22 cellular contexts compared by ENCODE assay signal in the genomic region with DNA sequence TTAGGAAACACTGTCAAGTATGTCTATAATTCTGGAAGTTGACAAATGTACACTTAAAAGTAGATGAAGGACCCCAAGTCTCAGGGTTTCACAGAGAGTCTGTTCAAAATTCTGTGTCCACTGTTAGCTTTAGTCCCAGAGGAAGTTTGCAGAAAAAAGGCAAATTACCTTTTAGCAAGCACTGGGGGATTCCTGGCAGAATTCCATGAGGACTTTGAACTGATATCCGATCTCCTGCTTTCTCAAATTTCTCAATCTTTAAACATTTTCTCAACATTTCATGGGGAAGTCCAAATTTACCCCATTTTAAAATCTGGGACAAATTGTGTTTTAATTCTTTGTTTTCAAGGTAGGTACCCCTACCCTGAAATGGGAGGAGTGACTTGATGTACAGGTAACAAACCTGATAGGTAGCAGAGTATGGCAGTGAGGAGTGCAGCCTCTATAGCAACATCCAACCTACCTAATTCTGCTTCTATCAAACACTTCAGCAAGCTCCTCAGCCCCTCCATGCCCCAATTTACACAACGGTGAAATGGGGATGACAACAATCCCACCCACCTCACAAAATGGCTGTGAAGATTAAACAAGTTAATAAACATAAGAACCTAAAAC.
DNase-seq lines count a peak whose midpoint lies in the region; ATAC-seq, FAIRE-seq and TF ChIP-seq lines count a peak whose summit lies in the region.
"Had no signal": no experiment of that assay in that cellular context is flagged by ENCODE, and none has a peak within 500 bp of the region (broad histone marks: within the 10 kb centered on the region; RNA-seq: fewer than 3 reads in every experiment).

No MANE protein-coding gene starts in this region.

- no peak overlapping the region for H2AFZ ChIP-seq in HepG2 (ENCODE audit: low read length)
- H2AFZ ChIP-seq: GM23248 had no signal

- no peak for ATAC-seq in HepG2
- ATAC-seq: A549, GM12878 had no signal

- no peaks in the 10 kb centered on the region for H3K9me3 ChIP-seq in liver (ENCODE audit: control insufficient read depth in 4 of 4, low read length in 3 of 4)
- H3K9me3 ChIP-seq in HepG2 (ENCODE audit: low read length) = no peaks in the 10 kb centered on the region
- H3K9me3 ChIP-seq: A549 had no signal

- H3K4me1 ChIP-seq in liver (ENCODE audit: control insufficient read depth in 4 of 4, insufficient read depth in 4 of 4, low read length in 3 of 4) (peaks cover 0 to 6% (median 2%) of the 10 kb centered on the region in 4 donors), HepG2 (ENCODE audit: insufficient read depth, low read length) (no peaks in the 10 kb centered on the region)
- H3K4me1 ChIP-seq: A549 had no signal

- TF ChIP-seq CTCF in liver (IDR thresholded peaks at IDR 0.05; ENCODE audit: low read depth, low read length, missing input control) (no peak), HepG2 (CRISPR knock-in tag; IDR thresholded peaks at IDR 0.05) (no peak)

- TF ChIP-seq POLR2A in HepG2 (IDR thresholded peaks at IDR 0.05; ENCODE audit: insufficient read depth in 1 of 2, low read depth in 2 of 2, low read length in 2 of 2) = no peak

- no TSS peak for BruUV-seq in HepG2 (replicated peaks; lab: Mats Ljungman, UMichigan)

- H3K79me2 ChIP-seq in HepG2 (ENCODE audit: insufficient read depth, low read length) = no peaks in the 10 kb centered on the region

- H3K27me3 ChIP-seq in liver (ENCODE audit: control insufficient read depth in 4 of 4, insufficient read depth in 4 of 4, low read length in 3 of 4) = no peaks in the 10 kb centered on the region
- H3K27me3 ChIP-seq in HepG2 (ENCODE audit: control insufficient read depth in 1 of 2, insufficient read depth in 2 of 2, low read length in 2 of 2) = no peaks in the 10 kb centered on the region

- no peak for FAIRE-seq in HepG2 (lab: Jason Lieb, UNC)
- FAIRE-seq: A549, GM12878, GM19239, H1 had no signal

- WGBS in liver = 38% methylated on average over 2 of the region's 2 CpGs
- 6% methylated on average over 2 of the region's 2 CpGs for WGBS in HepG2 (ENCODE audit: low lambda C conversion rate)

- TF ChIP-seq RAD21 in liver (IDR thresholded peaks at IDR 0.05) (peak in 1 of 2 donors; percentile 32), HepG2 (CRISPR knock-in tag; IDR thresholded peaks at IDR 0.05) (no peak)

- TF ChIP-seq EP300 in HepG2 (IDR thresholded peaks at IDR 0.05; ENCODE audit: low read depth in 2 of 2, low read length in 2 of 2) (no peak), HepG2 (CRISPR knock-in tag; IDR thresholded peaks at IDR 0.05; ENCODE audit: borderline replicate concordance) (no peak)

- in situ Hi-C loops in HepG2 (cut with HindIII; ENCODE audit: extremely low pct_ligation_motif_present, low pct_unique_long_range_greater_than_20kb) = no loop called here

- H3K4me3 ChIP-seq in liver (ENCODE audit: low read depth in 1 of 3, low read length in 3 of 3) (no peak overlapping the region), HepG2 (replicated peaks in 1 of 3; ENCODE audit: insufficient read depth in 1 of 3, low read depth in 2 of 3, low read length in 3 of 3) (no peak overlapping the region)
- H3K4me3 ChIP-seq: A549, GM12878, GM23248 had no signal

- intact Hi-C loops in HepG2 (cut with micrococcal nuclease; ENCODE audit: unreplicated experiment) = no loop called here

- H3K9ac ChIP-seq in liver (ENCODE audit: low read depth in 1 of 2, low read length in 2 of 2) (no peak overlapping the region), HepG2 (ENCODE audit: insufficient read depth, low read depth, low read length) (no peak overlapping the region)
- H3K9ac ChIP-seq: GM23248 had no signal

- DNase-seq in NCI-H146 (lab: John Stamatoyannopoulos, UW) (peak; percentile 10), NCI-H146 treated with DMSO at 0.1 percent for 48 hours (lab: John Stamatoyannopoulos, UW; ENCODE audit: unreplicated experiment) (no peak), HepG2 (ENCODE audit: low spot score) (no peak), NCI-H2171 treated with DMSO at 0.1 percent for 48 hours (lab: John Stamatoyannopoulos, UW) (peak; percentile 15), SKM-1 (lab: John Stamatoyannopoulos, UW; ENCODE audit: unreplicated experiment) (no peak)
- DNase-seq in NK-92 treated with Interleukin-12 subunit alpha and Interleukin-12 subunit beta, amount 100 ng/mL, for 24 hours (lab: John Stamatoyannopoulos, UW) = no peak
- DNase-seq: 8988T; C1 segment of cervical spinal cord; Calu3; CD4-positive, alpha-beta memory T cell; COR-L47; DMS79; EL; GDM1; GM23248; H7; HCEC 1CT had no signal

- CTCF ChIA-PET in HepG2 (lab: Yijun Ruan, JAX; ENCODE audit: low intra/inter-chr PET ratio, low total read pairs) = no interaction called here

- POLR2A ChIA-PET in HepG2 (lab: Yijun Ruan, JAX) = no interaction called here

- no peak overlapping the region for H3K27ac ChIP-seq in liver (ENCODE audit: low read depth in 1 of 2, low read length in 2 of 2)
- H3K27ac ChIP-seq in HepG2 (ENCODE audit: extremely low read length, insufficient read depth, low read length) = no peak overlapping the region
- H3K27ac ChIP-seq: A549, GM23248 had no signal

- H3K36me3 ChIP-seq in liver (ENCODE audit: control insufficient read depth in 4 of 4, insufficient read depth in 3 of 4, low read depth in 1 of 4, low read length in 3 of 4) (no peaks in the 10 kb centered on the region), HepG2 (replicated peaks in 1 of 2; ENCODE audit: control insufficient read depth in 1 of 2, insufficient read depth in 2 of 2, low read length in 2 of 2) (no peaks in the 10 kb centered on the region)

- no peaks in the 10 kb centered on the region for H4K20me1 ChIP-seq in HepG2 (ENCODE audit: insufficient read depth, low read length)

- H3K4me2 ChIP-seq in HepG2 (ENCODE audit: low read depth, low read length) = no peak overlapping the region
- H3K4me2 ChIP-seq: A549 had no signal

TF ChIP-seq in liver, 16 proteins besides CTCF, POLR2A, EP300 and RAD21:
- TF ChIP-seq YY1 (IDR thresholded peaks at IDR 0.05) (no peak), NR2F2 (IDR thresholded peaks at IDR 0.05) (no peak), HNF4A (conservative IDR thresholded peaks at IDR 0.05) (peak; percentile 61 to 85), HNF4G (IDR thresholded peaks at IDR 0.05) (peak; percentile 55), SP1 (IDR thresholded peaks at IDR 0.05) (peak; percentile 45)
- TF ChIP-seq, protein P1, sequence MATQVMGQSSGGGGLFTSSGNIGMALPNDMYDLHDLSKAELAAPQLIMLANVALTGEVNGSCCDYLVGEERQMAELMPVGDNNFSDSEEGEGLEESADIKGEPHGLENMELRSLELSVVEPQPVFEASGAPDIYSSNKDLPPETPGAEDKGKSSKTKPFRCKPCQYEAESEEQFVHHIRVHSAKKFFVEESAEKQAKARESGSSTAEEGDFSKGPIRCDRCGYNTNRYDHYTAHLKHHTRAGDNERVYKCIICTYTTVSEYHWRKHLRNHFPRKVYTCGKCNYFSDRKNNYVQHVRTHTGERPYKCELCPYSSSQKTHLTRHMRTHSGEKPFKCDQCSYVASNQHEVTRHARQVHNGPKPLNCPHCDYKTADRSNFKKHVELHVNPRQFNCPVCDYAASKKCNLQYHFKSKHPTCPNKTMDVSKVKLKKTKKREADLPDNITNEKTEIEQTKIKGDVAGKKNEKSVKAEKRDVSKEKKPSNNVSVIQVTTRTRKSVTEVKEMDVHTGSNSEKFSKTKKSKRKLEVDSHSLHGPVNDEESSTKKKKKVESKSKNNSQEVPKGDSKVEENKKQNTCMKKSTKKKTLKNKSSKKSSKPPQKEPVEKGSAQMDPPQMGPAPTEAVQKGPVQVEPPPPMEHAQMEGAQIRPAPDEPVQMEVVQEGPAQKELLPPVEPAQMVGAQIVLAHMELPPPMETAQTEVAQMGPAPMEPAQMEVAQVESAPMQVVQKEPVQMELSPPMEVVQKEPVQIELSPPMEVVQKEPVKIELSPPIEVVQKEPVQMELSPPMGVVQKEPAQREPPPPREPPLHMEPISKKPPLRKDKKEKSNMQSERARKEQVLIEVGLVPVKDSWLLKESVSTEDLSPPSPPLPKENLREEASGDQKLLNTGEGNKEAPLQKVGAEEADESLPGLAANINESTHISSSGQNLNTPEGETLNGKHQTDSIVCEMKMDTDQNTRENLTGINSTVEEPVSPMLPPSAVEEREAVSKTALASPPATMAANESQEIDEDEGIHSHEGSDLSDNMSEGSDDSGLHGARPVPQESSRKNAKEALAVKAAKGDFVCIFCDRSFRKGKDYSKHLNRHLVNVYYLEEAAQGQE (IDR thresholded peaks at IDR 0.05) = peak; percentile 16

TF ChIP-seq in HepG2, 621 proteins besides CTCF, POLR2A, EP300 and RAD21 (continues in another document):
- TF ChIP-seq, protein P2, sequence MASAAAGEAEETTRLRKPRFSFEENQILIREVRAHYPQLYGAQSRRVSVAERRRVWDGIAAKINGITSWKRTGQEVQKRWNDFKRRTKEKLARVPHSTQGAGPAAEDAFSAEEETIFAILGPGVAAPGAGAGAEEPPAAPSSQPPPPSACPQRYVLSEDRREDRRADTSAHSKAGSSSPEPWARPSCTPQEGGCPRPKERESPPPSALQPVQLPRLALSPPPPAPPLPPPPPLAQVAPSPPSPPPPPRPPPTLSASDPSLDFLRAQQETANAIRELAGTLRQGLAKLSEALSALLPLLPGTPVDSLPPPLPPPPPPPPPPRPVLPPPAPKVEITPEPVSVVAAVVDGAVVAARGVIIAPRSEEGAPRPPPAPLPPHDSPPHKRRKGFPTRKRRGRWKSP (CRISPR knock-in tag; IDR thresholded peaks at IDR 0.05) = no peak
- TF ChIP-seq NFE2L2 (IDR thresholded peaks at IDR 0.05; ENCODE audit: low read length) (no peak), ZNF329 (CRISPR knock-in tag; IDR thresholded peaks at IDR 0.05; ENCODE audit: low read depth) (no peak), GTF2F1 (IDR thresholded peaks at IDR 0.05; ENCODE audit: low read length) (no peak), NR2F6 (IDR thresholded peaks at IDR 0.05) (no peak), NR2F6 (CRISPR knock-in tag; IDR thresholded peaks at IDR 0.05) (no peak), TCF7 (IDR thresholded peaks at IDR 0.05; ENCODE audit: low read depth) (no peak), RARA (CRISPR knock-in tag; IDR thresholded peaks at IDR 0.05) (no peak), ZNF781 (CRISPR knock-in tag; IDR thresholded peaks at IDR 0.05; ENCODE audit: borderline replicate concordance, not compliant biosample characterization) (no peak), BCL6 (CRISPR knock-in tag; IDR thresholded peaks at IDR 0.05) (no peak), ZNF605 (CRISPR knock-in tag; IDR thresholded peaks at IDR 0.05) (no peak)
- TF ChIP-seq, protein P3, sequence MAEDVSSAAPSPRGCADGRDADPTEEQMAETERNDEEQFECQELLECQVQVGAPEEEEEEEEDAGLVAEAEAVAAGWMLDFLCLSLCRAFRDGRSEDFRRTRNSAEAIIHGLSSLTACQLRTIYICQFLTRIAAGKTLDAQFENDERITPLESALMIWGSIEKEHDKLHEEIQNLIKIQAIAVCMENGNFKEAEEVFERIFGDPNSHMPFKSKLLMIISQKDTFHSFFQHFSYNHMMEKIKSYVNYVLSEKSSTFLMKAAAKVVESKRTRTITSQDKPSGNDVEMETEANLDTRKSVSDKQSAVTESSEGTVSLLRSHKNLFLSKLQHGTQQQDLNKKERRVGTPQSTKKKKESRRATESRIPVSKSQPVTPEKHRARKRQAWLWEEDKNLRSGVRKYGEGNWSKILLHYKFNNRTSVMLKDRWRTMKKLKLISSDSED (CRISPR knock-in tag; IDR thresholded peaks at IDR 0.05) = no peak

Comparison
In these comparisons a context has a peak if more than half of its experiments do, and no peak if none do; other contexts are left out.
1. DNase-seq: peak in NCI-H146 (single experiment) and NCI-H2171 treated with DMSO at 0.1 percent for 48 hours (single experiment); none in NCI-H146 treated with DMSO at 0.1 percent for 48 hours (single experiment), HepG2 (single experiment), SKM-1 (single experiment) and NK-92 treated with Interleukin-12 subunit alpha and Interleukin-12 subunit beta, amount 100 ng/mL, for 24 hours (single experiment).